ENCODE assay signal across 7 cellular contexts in the genomic region with DNA sequence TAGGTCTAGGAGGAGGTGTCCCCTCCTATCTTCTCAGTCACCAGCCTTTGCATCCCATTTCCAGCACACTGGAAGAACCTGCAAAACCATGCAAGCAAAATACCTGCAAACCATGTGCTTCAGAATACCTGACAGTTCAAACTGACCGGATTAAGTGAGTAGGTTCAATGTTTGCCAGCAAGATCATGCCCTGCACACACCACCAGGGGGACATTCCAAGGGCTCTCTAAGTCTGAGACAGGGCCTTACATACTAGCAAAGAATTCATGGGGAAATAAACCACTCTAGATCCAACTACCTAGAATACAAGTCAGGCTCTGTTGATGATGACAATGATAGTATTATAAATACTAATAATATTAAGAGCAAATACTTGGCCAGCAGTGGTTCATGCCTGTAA. TPM values are rescaled to one million over a fixed set of nuclear protein-coding genes. Genes with fewer than 3 reads are reported as not detected.
DNase-seq lines count a peak whose midpoint lies in the region; FAIRE-seq and TF ChIP-seq lines count a peak whose summit lies in the region.

No MANE protein-coding gene starts in this region.

- no peaks in the 10 kb centered on the region for H3K36me3 Mint-ChIP-seq in neural crest cell (ENCODE audit: low read depth)

- H3K27me3 ChIP-seq in MG63 = no peaks in the 10 kb centered on the region

- peaks cover 25% of the 10 kb centered on the region for H3K36me3 ChIP-seq in MG63

- H3K4me3 Mint-ChIP-seq in neural crest cell = no peak overlapping the region

- no peak overlapping the region for H3K27ac Mint-ChIP-seq in neural crest cell (ENCODE audit: unreplicated experiment)

- no peak for FAIRE-seq in D721Med (lab: Jason Lieb, UNC)

- TF ChIP-seq CTCF in GM12864 (IDR thresholded peaks at IDR 0.05; ENCODE audit: low read depth, low read length, missing control alignments) = peak; percentile 79
- TF ChIP-seq CTCF in neural crest cell (conservative IDR thresholded peaks at IDR 0.05) = peak; percentile 60
- TF ChIP-seq CTCF in D721Med (IDR thresholded peaks at IDR 0.05; ENCODE audit: insufficient read depth, missing control alignments) = no peak

- H3K4me1 Mint-ChIP-seq in neural crest cell = no peaks in the 10 kb centered on the region

- no peaks in the 10 kb centered on the region for H3K9me3 Mint-ChIP-seq in neural crest cell

- H3K27me3 Mint-ChIP-seq in neural crest cell (ENCODE audit: low read depth) = no peaks in the 10 kb centered on the region

- H3K4me3 ChIP-seq in GM12864 (ENCODE audit: low read depth, low read length) = no peak overlapping the region
- H3K4me3 ChIP-seq in MG63 = no peak overlapping the region

- no peaks in the 10 kb centered on the region for H3K9me3 ChIP-seq in MG63

- DNase-seq in GM12864 (ENCODE audit: low read depth) = no peak
- peak; percentile 12 for DNase-seq in MG63
- peak; percentile 59 for DNase-seq in dermis blood vessel endothelial cell
- DNase-seq in neural crest cell (ENCODE audit: low read depth, low spot score) = no peak
- no peak for DNase-seq in NCI-H1105 treated with DMSO at 0.1 percent for 48 hours (lab: John Stamatoyannopoulos, UW)
- DNase-seq in D721Med (ENCODE audit: insufficient read length, low spot score) = no peak
- DNase-seq in NCI-H2196 treated with DMSO at 0.1 percent for 48 hours (lab: John Stamatoyannopoulos, UW; ENCODE audit: unreplicated experiment) = no peak

RNA-seq across cellular contexts. Expression of a gene that starts 27.6 kb away (rescaled TPM):
- 12.4 and 19.2 TPM in 2 replicates for total RNA-seq in MG63 (2014; rRNA removed; shearing (Covaris generic); ENCODE audit: low replicate concordance)
- 21.3 and 21.5 TPM in 2 replicates for total RNA-seq in dermis blood vessel endothelial cell
- total RNA-seq in neural crest cell = 18.8 and 19.1 TPM in 2 replicates

RNA-seq across cellular contexts. Expression of a gene that starts 59.9 kb away (rescaled TPM):
- 2.2 and 2.5 TPM in 2 replicates for total RNA-seq in MG63 (2014; rRNA removed; shearing (Covaris generic); ENCODE audit: low replicate concordance)
- total RNA-seq in dermis blood vessel endothelial cell = 2.4 and 4.4 TPM in 2 replicates
- 15.7 and 19.9 TPM in 2 replicates for total RNA-seq in neural crest cell

Comparison
In these comparisons a context has a peak if more than half of its experiments do, and no peak if none do; other contexts are left out.
1. DNase-seq: peak in MG63 (single experiment) and dermis blood vessel endothelial cell (single experiment); none in GM12864 (single experiment), neural crest cell (single experiment), NCI-H1105 treated with DMSO at 0.1 percent for 48 hours (single experiment), D721Med (single experiment) and NCI-H2196 treated with DMSO at 0.1 percent for 48 hours (single experiment).